Comparison of ENCODE assay signal across 17 cellular contexts in genomic region chr3:189530822-189531221, GRCh38.
A peak's percentile ranks its signal among the peaks of the same experiment; 100 is the strongest.
DNase-seq lines count a peak whose midpoint lies in the region; ATAC-seq and TF ChIP-seq lines count a peak whose summit lies in the region.
"Had no signal": no experiment of that assay in that cellular context is flagged by ENCODE, and none has a peak within 500 bp of the region (broad histone marks: within the 10 kb centered on the region; RNA-seq: fewer than 3 reads in every experiment).

No MANE protein-coding gene starts in this region.

- no peaks in the 10 kb centered on the region for H3K4me1 ChIP-seq in HAP-1
- H3K4me1 ChIP-seq: uterus had no signal

- in situ Hi-C loops in HAP-1 (cut with MboI; ENCODE audit: low sequenced_read_pairs), result no loop called here

- H3K27ac Mint-ChIP-seq in activated T-helper 17 cell treated with anti-CD3 and anti-CD28 coated beads, Interleukin-2, amount 50 U/mL, for 72 hours, result peak overlapping the region; percentile 95
- H3K27ac Mint-ChIP-seq: activated naive CD4-positive, alpha-beta T cell treated with anti-CD3 and anti-CD28 coated beads, Interleukin-2, amount 10 ng/mL, durations not matched to agents 7 days and 5 days; CD14-positive monocyte; naive B cell had no signal

- no peak overlapping the region for H3K4me3 ChIP-seq in Jurkat, Clone E6-1 (ENCODE audit: low read length)
- H3K4me3 ChIP-seq in kidney epithelial cell (ENCODE audit: low read depth, low read length) (no peak overlapping the region), HAP-1 (no peak overlapping the region)
- H3K4me3 ChIP-seq: uterus had no signal

- peaks cover 17% of the 10 kb centered on the region for H3K4me1 Mint-ChIP-seq in activated T-helper 17 cell treated with anti-CD3 and anti-CD28 coated beads, Interleukin-2, amount 50 U/mL, for 72 hours
- H3K4me1 Mint-ChIP-seq: CD14-positive monocyte, naive B cell had no signal

- peak overlapping the region; percentile 48 for H3K4me3 Mint-ChIP-seq in activated T-helper 17 cell treated with anti-CD3 and anti-CD28 coated beads, Interleukin-2, amount 50 U/mL, for 72 hours
- H3K4me3 Mint-ChIP-seq: activated naive CD4-positive, alpha-beta T cell treated with anti-CD3 and anti-CD28 coated beads, Interleukin-2, amount 10 ng/mL, durations not matched to agents 7 days and 5 days; CD14-positive monocyte; naive B cell had no signal

- no peaks in the 10 kb centered on the region for H3K36me3 ChIP-seq in kidney epithelial cell (ENCODE audit: control insufficient read depth, insufficient read depth, low read length)
- H3K36me3 ChIP-seq in HAP-1 (replicated peaks), result no peaks in the 10 kb centered on the region
- H3K36me3 ChIP-seq: uterus had no signal

- H3K27me3 ChIP-seq in kidney epithelial cell (ENCODE audit: control insufficient read depth, insufficient read depth, low read length) (no peaks in the 10 kb centered on the region), HAP-1 (ENCODE audit: low read depth) (no peaks in the 10 kb centered on the region)
- H3K27me3 ChIP-seq: uterus had no signal

- TF ChIP-seq CTCF in kidney epithelial cell (IDR thresholded peaks at IDR 0.05; ENCODE audit: insufficient read depth, low read length, poor library complexity, severe bottlenecking), result no peak

- H3K9me3 ChIP-seq in HAP-1, result no peaks in the 10 kb centered on the region
- H3K9me3 ChIP-seq: uterus had no signal

- no peak for ATAC-seq in activated T-helper 17 cell treated with anti-CD3 and anti-CD28 coated beads, Interleukin-2, amount 50 U/mL, for 72 hours (replicated peaks)
- ATAC-seq in GM18909 (IDR thresholded peaks at IDR 0.05; ENCODE audit: poor library complexity, unreplicated experiment), result no peak
- ATAC-seq: left colon had no signal

- peak; percentile 68 for DNase-seq in Daoy (ENCODE audit: low read depth)
- peak; percentile 52 for DNase-seq in Jurkat, Clone E6-1 (ENCODE audit: low read depth, low spot score)
- peak; percentile 61 for DNase-seq in kidney epithelial cell (ENCODE audit: low read depth)
- DNase-seq in HAP-1 (ENCODE audit: low spot score in 2 of 2), result no peak
- no peak for DNase-seq in NCI-H1105 treated with DMSO at 0.1 percent for 48 hours (lab: John Stamatoyannopoulos, UW)
- DNase-seq in AG08395 (ENCODE audit: low spot score), result no peak
- DNase-seq: activated CD4-positive, alpha-beta T cell treated with anti-CD3 and anti-CD28 coated beads for 1 hour; activated naive CD4-positive, alpha-beta T cell treated with anti-CD3 and anti-CD28 coated beads, Interleukin-2, amount 10 ng/mL, durations not matched to agents 7 days and 5 days; DMS79 treated with DMSO at 0.1 percent for 48 hours; head of caudate nucleus; left colon; naive B cell; retina; uterus had no signal

- no peaks in the 10 kb centered on the region for H3K27me3 Mint-ChIP-seq in activated T-helper 17 cell treated with anti-CD3 and anti-CD28 coated beads, Interleukin-2, amount 50 U/mL, for 72 hours
- H3K27me3 Mint-ChIP-seq: activated naive CD4-positive, alpha-beta T cell treated with anti-CD3 and anti-CD28 coated beads, Interleukin-2, amount 10 ng/mL, durations not matched to agents 7 days and 5 days; naive B cell had no signal

- H3K9me3 Mint-ChIP-seq in activated T-helper 17 cell treated with anti-CD3 and anti-CD28 coated beads, Interleukin-2, amount 50 U/mL, for 72 hours, result no peaks in the 10 kb centered on the region

- peaks cover 5% of the 10 kb centered on the region for H3K36me3 Mint-ChIP-seq in activated T-helper 17 cell treated with anti-CD3 and anti-CD28 coated beads, Interleukin-2, amount 50 U/mL, for 72 hours (ENCODE audit: low read depth)
- H3K36me3 Mint-ChIP-seq: activated naive CD4-positive, alpha-beta T cell treated with anti-CD3 and anti-CD28 coated beads, Interleukin-2, amount 10 ng/mL, durations not matched to agents 7 days and 5 days; CD14-positive monocyte; naive B cell had no signal

Comparison
In these comparisons a context has a peak if more than half of its experiments do, and no peak if none do; other contexts are left out.
1. DNase-seq: peak in Daoy (single experiment), Jurkat, Clone E6-1 (single experiment) and kidney epithelial cell (single experiment); none in HAP-1 (0 of 2), NCI-H1105 treated with DMSO at 0.1 percent for 48 hours (single experiment) and AG08395 (single experiment).